In genomic region chr1:37752583-37753471, GRCh38 we compare ENCODE assay signal across 1 cellular context.
TF ChIP-seq lines count a peak whose summit lies in the region.

No MANE protein-coding gene starts in this region.

TF ChIP-seq in GM23338, 12 proteins besides CTCF, POLR2A, EP300 and RAD21 (continued from another document):
- TF ChIP-seq, protein P1, sequence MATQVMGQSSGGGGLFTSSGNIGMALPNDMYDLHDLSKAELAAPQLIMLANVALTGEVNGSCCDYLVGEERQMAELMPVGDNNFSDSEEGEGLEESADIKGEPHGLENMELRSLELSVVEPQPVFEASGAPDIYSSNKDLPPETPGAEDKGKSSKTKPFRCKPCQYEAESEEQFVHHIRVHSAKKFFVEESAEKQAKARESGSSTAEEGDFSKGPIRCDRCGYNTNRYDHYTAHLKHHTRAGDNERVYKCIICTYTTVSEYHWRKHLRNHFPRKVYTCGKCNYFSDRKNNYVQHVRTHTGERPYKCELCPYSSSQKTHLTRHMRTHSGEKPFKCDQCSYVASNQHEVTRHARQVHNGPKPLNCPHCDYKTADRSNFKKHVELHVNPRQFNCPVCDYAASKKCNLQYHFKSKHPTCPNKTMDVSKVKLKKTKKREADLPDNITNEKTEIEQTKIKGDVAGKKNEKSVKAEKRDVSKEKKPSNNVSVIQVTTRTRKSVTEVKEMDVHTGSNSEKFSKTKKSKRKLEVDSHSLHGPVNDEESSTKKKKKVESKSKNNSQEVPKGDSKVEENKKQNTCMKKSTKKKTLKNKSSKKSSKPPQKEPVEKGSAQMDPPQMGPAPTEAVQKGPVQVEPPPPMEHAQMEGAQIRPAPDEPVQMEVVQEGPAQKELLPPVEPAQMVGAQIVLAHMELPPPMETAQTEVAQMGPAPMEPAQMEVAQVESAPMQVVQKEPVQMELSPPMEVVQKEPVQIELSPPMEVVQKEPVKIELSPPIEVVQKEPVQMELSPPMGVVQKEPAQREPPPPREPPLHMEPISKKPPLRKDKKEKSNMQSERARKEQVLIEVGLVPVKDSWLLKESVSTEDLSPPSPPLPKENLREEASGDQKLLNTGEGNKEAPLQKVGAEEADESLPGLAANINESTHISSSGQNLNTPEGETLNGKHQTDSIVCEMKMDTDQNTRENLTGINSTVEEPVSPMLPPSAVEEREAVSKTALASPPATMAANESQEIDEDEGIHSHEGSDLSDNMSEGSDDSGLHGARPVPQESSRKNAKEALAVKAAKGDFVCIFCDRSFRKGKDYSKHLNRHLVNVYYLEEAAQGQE (IDR thresholded peaks at IDR 0.05; ENCODE audit: unreplicated experiment) = no peak
- TF ChIP-seq CREB1 (CRISPR knock-in tag; IDR thresholded peaks at IDR 0.05; ENCODE audit: low read depth) (no peak), POLR2AphosphoS5 (IDR thresholded peaks at IDR 0.05; ENCODE audit: low read depth) (no peak), EZH2 (IDR thresholded peaks at IDR 0.05; ENCODE audit: low read depth, unreplicated experiment) (peak; percentile 28)
TF ChIP-seq in GM23338: peak in this region for 1.
